In the genomic region with DNA sequence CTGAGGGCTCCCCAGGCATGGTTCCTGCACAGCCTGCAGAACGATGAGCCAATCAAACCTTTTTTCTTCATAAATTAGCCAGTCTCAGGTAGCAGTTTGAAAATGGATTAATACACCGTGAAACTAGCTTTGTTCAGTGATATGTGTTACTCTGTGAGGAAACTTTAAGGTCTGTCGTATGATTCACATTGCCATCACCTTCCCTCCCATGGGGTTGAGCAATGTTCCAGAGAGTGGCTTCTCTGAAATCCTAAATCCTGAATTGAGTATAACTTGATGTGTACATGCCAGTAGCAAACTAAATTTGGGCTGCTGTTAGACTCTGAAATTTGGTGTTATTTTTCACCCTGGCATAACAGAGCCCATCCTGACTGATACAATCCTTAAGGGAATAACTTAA, we compare ENCODE assay signal across 18 cellular contexts.
"Had no signal": no experiment of that assay in that cellular context is flagged by ENCODE, and none has a peak within 500 bp of the region (broad histone marks: within the 10 kb centered on the region; RNA-seq: fewer than 3 reads in every experiment).

No MANE protein-coding gene starts in this region.

- H3K4me3 ChIP-seq: colonic mucosa, hepatocyte, mucosa of descending colon, right atrium auricular region, sigmoid colon, skin epidermis, stomach, thoracic aorta, transverse colon had no signal

- H2AFZ ChIP-seq: hepatocyte had no signal

- ATAC-seq: mucosa of descending colon; naive thymus-derived CD8-positive, alpha-beta T cell had no signal

- H3K36me3 ChIP-seq: colonic mucosa, right atrium auricular region, sigmoid colon, stomach, thoracic aorta, transverse colon had no signal

- H3K4me1 ChIP-seq: colonic mucosa, right atrium auricular region, sigmoid colon, stomach, transverse colon had no signal

- H3K27me3 ChIP-seq: colonic mucosa, hepatocyte, right atrium auricular region, sigmoid colon, stomach, transverse colon had no signal

- H3K4me2 ChIP-seq: hepatocyte had no signal

- H3K9me3 ChIP-seq: colonic mucosa, thoracic aorta, transverse colon had no signal

- DNase-seq: colonic mucosa; dermis blood vessel endothelial cell; erythroblast; foreskin melanocyte; head of caudate nucleus; mucosa of descending colon; naive thymus-derived CD8-positive, alpha-beta T cell; posterior cingulate gyrus; sigmoid colon; stimulated activated CD4-positive, alpha-beta T cell treated with anti-CD3 and anti-CD28 coated beads, Interleukin-12 subunit alpha, Interleukin-12 subunit beta, amount 100 ng/mL, for 4 hours; stimulated activated naive CD4-positive, alpha-beta T cell; stomach; substantia nigra; transverse colon had no signal

- H3K79me2 ChIP-seq: hepatocyte had no signal

- H3K27ac ChIP-seq: colonic mucosa, hepatocyte, right atrium auricular region, sigmoid colon, skin epidermis, stomach, thoracic aorta, transverse colon had no signal
